2 cellular contexts compared by ENCODE assay signal in the genomic region with DNA sequence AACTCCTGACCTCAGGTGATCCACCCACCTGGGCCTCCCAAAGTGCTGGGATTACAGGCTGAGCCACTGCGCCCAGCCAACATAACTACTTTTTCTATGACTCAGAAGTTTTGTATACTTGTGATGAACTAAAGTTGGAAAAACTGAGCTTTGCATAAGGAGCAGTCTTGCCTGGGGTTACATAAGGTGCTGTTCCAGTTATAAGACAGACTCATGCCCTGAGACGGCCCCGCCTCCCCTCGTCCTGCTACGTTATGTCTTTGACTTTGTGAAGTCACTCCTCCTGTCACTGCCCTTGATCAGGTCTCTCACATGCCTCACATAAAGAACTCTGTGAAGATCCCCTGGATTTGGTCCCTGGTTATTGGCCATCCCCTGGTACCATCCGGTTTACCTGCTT.
TF ChIP-seq lines count a peak whose summit lies in the region.

No MANE protein-coding gene starts in this region.

TF ChIP-seq in GM23338, 12 proteins besides CTCF, POLR2A, EP300 and RAD21:
- TF ChIP-seq, protein P1, sequence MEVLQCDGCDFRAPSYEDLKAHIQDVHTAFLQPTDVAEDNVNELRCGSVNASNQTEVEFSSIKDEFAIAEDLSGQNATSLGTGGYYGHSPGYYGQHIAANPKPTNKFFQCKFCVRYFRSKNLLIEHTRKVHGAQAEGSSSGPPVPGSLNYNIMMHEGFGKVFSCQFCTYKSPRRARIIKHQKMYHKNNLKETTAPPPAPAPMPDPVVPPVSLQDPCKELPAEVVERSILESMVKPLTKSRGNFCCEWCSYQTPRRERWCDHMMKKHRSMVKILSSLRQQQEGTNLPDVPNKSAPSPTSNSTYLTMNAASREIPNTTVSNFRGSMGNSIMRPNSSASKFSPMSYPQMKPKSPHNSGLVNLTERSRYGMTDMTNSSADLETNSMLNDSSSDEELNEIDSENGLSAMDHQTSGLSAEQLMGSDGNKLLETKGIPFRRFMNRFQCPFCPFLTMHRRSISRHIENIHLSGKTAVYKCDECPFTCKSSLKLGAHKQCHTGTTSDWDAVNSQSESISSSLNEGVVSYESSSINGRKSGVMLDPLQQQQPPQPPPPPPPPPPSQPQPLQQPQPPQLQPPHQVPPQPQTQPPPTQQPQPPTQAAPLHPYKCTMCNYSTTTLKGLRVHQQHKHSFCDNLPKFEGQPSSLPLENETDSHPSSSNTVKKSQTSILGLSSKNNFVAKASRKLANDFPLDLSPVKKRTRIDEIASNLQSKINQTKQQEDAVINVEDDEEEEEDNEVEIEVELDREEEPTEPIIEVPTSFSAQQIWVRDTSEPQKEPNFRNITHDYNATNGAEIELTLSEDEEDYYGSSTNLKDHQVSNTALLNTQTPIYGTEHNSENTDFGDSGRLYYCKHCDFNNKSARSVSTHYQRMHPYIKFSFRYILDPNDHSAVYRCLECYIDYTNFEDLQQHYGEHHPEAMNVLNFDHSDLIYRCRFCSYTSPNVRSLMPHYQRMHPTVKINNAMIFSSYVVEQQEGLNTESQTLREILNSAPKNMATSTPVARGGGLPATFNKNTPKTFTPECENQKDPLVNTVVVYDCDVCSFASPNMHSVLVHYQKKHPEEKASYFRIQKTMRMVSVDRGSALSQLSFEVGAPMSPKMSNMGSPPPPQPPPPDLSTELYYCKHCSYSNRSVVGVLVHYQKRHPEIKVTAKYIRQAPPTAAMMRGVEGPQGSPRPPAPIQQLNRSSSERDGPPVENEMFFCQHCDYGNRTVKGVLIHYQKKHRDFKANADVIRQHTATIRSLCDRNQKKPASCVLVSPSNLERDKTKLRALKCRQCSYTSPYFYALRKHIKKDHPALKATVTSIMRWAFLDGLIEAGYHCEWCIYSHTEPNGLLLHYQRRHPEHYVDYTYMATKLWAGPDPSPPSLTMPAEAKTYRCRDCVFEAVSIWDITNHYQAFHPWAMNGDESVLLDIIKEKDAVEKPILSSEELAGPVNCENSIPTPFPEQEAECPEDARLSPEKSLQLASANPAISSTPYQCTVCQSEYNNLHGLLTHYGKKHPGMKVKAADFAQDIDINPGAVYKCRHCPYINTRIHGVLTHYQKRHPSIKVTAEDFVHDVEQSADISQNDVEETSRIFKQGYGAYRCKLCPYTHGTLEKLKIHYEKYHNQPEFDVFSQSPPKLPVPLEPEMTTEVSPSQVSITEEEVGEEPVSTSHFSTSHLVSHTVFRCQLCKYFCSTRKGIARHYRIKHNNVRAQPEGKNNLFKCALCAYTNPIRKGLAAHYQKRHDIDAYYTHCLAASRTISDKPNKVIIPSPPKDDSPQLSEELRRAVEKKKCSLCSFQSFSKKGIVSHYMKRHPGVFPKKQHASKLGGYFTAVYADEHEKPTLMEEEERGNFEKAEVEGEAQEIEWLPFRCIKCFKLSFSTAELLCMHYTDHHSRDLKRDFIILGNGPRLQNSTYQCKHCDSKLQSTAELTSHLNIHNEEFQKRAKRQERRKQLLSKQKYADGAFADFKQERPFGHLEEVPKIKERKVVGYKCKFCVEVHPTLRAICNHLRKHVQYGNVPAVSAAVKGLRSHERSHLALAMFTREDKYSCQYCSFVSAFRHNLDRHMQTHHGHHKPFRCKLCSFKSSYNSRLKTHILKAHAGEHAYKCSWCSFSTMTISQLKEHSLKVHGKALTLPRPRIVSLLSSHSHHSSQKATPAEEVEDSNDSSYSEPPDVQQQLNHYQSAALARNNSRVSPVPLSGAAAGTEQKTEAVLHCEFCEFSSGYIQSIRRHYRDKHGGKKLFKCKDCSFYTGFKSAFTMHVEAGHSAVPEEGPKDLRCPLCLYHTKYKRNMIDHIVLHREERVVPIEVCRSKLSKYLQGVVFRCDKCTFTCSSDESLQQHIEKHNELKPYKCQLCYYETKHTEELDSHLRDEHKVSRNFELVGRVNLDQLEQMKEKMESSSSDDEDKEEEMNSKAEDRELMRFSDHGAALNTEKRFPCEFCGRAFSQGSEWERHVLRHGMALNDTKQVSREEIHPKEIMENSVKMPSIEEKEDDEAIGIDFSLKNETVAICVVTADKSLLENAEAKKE (CRISPR knock-in tag; IDR thresholded peaks at IDR 0.05): no peak
TF ChIP-seq in GM23338: peak in this region for 0.

TF ChIP-seq in SK-N-SH treated with all-trans-retinoic acid at 6 μM for 48 hours, 23 proteins besides CTCF, POLR2A, EP300 and RAD21:
- TF ChIP-seq, protein P2, sequence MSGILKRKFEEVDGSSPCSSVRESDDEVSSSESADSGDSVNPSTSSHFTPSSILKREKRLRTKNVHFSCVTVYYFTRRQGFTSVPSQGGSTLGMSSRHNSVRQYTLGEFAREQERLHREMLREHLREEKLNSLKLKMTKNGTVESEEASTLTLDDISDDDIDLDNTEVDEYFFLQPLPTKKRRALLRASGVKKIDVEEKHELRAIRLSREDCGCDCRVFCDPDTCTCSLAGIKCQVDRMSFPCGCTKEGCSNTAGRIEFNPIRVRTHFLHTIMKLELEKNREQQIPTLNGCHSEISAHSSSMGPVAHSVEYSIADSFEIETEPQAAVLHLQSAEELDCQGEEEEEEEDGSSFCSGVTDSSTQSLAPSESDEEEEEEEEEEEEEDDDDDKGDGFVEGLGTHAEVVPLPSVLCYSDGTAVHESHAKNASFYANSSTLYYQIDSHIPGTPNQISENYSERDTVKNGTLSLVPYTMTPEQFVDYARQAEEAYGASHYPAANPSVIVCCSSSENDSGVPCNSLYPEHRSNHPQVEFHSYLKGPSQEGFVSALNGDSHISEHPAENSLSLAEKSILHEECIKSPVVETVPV (CRISPR knock-in tag; IDR thresholded peaks at IDR 0.05): no peak
- TF ChIP-seq, protein P3, sequence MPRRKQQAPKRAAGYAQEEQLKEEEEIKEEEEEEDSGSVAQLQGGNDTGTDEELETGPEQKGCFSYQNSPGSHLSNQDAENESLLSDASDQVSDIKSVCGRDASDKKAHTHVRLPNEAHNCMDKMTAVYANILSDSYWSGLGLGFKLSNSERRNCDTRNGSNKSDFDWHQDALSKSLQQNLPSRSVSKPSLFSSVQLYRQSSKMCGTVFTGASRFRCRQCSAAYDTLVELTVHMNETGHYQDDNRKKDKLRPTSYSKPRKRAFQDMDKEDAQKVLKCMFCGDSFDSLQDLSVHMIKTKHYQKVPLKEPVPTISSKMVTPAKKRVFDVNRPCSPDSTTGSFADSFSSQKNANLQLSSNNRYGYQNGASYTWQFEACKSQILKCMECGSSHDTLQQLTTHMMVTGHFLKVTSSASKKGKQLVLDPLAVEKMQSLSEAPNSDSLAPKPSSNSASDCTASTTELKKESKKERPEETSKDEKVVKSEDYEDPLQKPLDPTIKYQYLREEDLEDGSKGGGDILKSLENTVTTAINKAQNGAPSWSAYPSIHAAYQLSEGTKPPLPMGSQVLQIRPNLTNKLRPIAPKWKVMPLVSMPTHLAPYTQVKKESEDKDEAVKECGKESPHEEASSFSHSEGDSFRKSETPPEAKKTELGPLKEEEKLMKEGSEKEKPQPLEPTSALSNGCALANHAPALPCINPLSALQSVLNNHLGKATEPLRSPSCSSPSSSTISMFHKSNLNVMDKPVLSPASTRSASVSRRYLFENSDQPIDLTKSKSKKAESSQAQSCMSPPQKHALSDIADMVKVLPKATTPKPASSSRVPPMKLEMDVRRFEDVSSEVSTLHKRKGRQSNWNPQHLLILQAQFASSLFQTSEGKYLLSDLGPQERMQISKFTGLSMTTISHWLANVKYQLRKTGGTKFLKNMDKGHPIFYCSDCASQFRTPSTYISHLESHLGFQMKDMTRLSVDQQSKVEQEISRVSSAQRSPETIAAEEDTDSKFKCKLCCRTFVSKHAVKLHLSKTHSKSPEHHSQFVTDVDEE (CRISPR knock-in tag; IDR thresholded peaks at IDR 0.05): no peak
- TF ChIP-seq TCF4 (CRISPR knock-in tag; IDR thresholded peaks at IDR 0.05; ENCODE audit: borderline replicate concordance): no peak
- TF ChIP-seq, protein P4, sequence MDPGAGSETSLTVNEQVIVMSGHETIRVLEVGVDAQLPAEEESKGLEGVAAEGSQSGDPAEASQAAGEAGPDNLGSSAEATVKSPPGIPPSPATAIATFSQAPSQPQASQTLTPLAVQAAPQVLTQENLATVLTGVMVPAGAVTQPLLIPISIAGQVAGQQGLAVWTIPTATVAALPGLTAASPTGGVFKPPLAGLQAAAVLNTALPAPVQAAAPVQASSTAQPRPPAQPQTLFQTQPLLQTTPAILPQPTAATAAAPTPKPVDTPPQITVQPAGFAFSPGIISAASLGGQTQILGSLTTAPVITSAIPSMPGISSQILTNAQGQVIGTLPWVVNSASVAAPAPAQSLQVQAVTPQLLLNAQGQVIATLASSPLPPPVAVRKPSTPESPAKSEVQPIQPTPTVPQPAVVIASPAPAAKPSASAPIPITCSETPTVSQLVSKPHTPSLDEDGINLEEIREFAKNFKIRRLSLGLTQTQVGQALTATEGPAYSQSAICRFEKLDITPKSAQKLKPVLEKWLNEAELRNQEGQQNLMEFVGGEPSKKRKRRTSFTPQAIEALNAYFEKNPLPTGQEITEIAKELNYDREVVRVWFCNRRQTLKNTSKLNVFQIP (CRISPR knock-in tag; IDR thresholded peaks at IDR 0.05; ENCODE audit: borderline replicate concordance, low read depth): no peak
- TF ChIP-seq, protein P5, sequence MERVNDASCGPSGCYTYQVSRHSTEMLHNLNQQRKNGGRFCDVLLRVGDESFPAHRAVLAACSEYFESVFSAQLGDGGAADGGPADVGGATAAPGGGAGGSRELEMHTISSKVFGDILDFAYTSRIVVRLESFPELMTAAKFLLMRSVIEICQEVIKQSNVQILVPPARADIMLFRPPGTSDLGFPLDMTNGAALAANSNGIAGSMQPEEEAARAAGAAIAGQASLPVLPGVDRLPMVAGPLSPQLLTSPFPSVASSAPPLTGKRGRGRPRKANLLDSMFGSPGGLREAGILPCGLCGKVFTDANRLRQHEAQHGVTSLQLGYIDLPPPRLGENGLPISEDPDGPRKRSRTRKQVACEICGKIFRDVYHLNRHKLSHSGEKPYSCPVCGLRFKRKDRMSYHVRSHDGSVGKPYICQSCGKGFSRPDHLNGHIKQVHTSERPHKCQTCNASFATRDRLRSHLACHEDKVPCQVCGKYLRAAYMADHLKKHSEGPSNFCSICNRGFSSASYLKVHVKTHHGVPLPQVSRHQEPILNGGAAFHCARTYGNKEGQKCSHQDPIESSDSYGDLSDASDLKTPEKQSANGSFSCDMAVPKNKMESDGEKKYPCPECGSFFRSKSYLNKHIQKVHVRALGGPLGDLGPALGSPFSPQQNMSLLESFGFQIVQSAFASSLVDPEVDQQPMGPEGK (CRISPR knock-in tag; IDR thresholded peaks at IDR 0.05; ENCODE audit: borderline replicate concordance): no peak
- TF ChIP-seq ZNF565 (CRISPR knock-in tag; conservative IDR thresholded peaks at IDR 0.05; ENCODE audit: low read depth): no peak
- TF ChIP-seq OSR1 (CRISPR knock-in tag; IDR thresholded peaks at IDR 0.05): no peak
- no peak for TF ChIP-seq GLIS3 (CRISPR knock-in tag; IDR thresholded peaks at IDR 0.05)
- no peak for TF ChIP-seq ARNTL (CRISPR knock-in tag; IDR thresholded peaks at IDR 0.05; ENCODE audit: borderline replicate concordance, low read depth)
- TF ChIP-seq ZC3H10 (CRISPR knock-in tag; IDR thresholded peaks at IDR 0.05): no peak
- TF ChIP-seq ZNF70 (CRISPR knock-in tag; IDR thresholded peaks at IDR 0.05): no peak
- no peak for TF ChIP-seq ZNF8 (CRISPR knock-in tag; IDR thresholded peaks at IDR 0.05)
- no peak for TF ChIP-seq ISL1 (CRISPR knock-in tag; IDR thresholded peaks at IDR 0.05)
